Comparison of ENCODE assay signal across 8 cellular contexts in genomic region chr18:12948055-12948804, GRCh38. TPM values are rescaled to one million over a fixed set of nuclear protein-coding genes. Genes with fewer than 3 reads are reported as not detected.
DNase-seq lines count a peak whose midpoint lies in the region; ATAC-seq and TF ChIP-seq lines count a peak whose summit lies in the region.

No MANE protein-coding gene starts in this region.

- peak overlapping the region; percentile 91 to 99 (median 98) for H3K27ac Mint-ChIP-seq in CD4-positive, CD25-positive, alpha-beta regulatory T cell
- H3K27ac Mint-ChIP-seq in activated CD4-positive, alpha-beta memory T cell treated with anti-CD3 and anti-CD28 coated beads, Interleukin-2, amount 10 ng/mL, durations not matched to agents 7 days and 5 days: peak overlapping the region; percentile 98

- peaks cover 7% of the 10 kb centered on the region for H3K27me3 Mint-ChIP-seq in CD4-positive, CD25-positive, alpha-beta regulatory T cell
- no peaks in the 10 kb centered on the region for H3K27me3 Mint-ChIP-seq in activated CD4-positive, alpha-beta memory T cell treated with anti-CD3 and anti-CD28 coated beads, Interleukin-2, amount 10 ng/mL, durations not matched to agents 7 days and 5 days

- peaks cover 4% of the 10 kb centered on the region for H3K36me3 Mint-ChIP-seq in CD4-positive, CD25-positive, alpha-beta regulatory T cell
- H3K36me3 Mint-ChIP-seq in activated CD4-positive, alpha-beta memory T cell treated with anti-CD3 and anti-CD28 coated beads, Interleukin-2, amount 10 ng/mL, durations not matched to agents 7 days and 5 days (ENCODE audit: low read depth): peaks cover 26% of the 10 kb centered on the region

- peak overlapping the region; percentile 61 for H3K4me3 ChIP-seq in CD4-positive, CD25-positive, alpha-beta regulatory T cell (ENCODE audit: low read depth, low read length)
- H3K4me3 ChIP-seq in duodenal mucosa (ENCODE audit: low read depth in 1 of 2, low read length in 2 of 2) (peak overlapping the region; percentile 77 to 86), lower lobe of right lung (peak overlapping the region; percentile 67)

- peak overlapping the region; percentile 93 to 98 (median 96) for H3K4me3 Mint-ChIP-seq in CD4-positive, CD25-positive, alpha-beta regulatory T cell
- peak overlapping the region; percentile 96 for H3K4me3 Mint-ChIP-seq in activated CD4-positive, alpha-beta memory T cell treated with anti-CD3 and anti-CD28 coated beads, Interleukin-2, amount 10 ng/mL, durations not matched to agents 7 days and 5 days

- H3K9me3 Mint-ChIP-seq in CD4-positive, CD25-positive, alpha-beta regulatory T cell: no peaks in the 10 kb centered on the region
- H3K9me3 Mint-ChIP-seq in activated CD4-positive, alpha-beta memory T cell treated with anti-CD3 and anti-CD28 coated beads, Interleukin-2, amount 10 ng/mL, durations not matched to agents 7 days and 5 days: no peaks in the 10 kb centered on the region

- no peaks in the 10 kb centered on the region for H3K36me3 ChIP-seq in CD4-positive, CD25-positive, alpha-beta regulatory T cell (ENCODE audit: control insufficient read depth, insufficient read depth, low read length)
- H3K36me3 ChIP-seq in duodenal mucosa (ENCODE audit: control insufficient read depth in 1 of 2, insufficient read depth in 2 of 2, low read length in 2 of 2) (peaks cover 0 to 4% of the 10 kb centered on the region in 2 donors), lower lobe of right lung (no peaks in the 10 kb centered on the region)

- H3K9me3 ChIP-seq in CD4-positive, CD25-positive, alpha-beta regulatory T cell (ENCODE audit: control insufficient read depth in 2 of 2, low read length in 2 of 2): no peaks in the 10 kb centered on the region
- H3K9me3 ChIP-seq in duodenal mucosa (ENCODE audit: control insufficient read depth in 1 of 2, low read length in 2 of 2) (no peaks in the 10 kb centered on the region), lower lobe of right lung (no peaks in the 10 kb centered on the region)

- no peaks in the 10 kb centered on the region for H3K27me3 ChIP-seq in CD4-positive, CD25-positive, alpha-beta regulatory T cell (ENCODE audit: control insufficient read depth, insufficient read depth, low read length)
- H3K27me3 ChIP-seq in duodenal mucosa (ENCODE audit: control insufficient read depth in 1 of 2, insufficient read depth in 2 of 2, low read length in 2 of 2): no peaks in the 10 kb centered on the region
- H3K27me3 ChIP-seq in lower lobe of right lung (ENCODE audit: low read depth): no peaks in the 10 kb centered on the region

- peaks cover 9 to 52% (median 26%) of the 10 kb centered on the region in 4 donors for H3K4me1 Mint-ChIP-seq in CD4-positive, CD25-positive, alpha-beta regulatory T cell
- H3K4me1 Mint-ChIP-seq in activated CD4-positive, alpha-beta memory T cell treated with anti-CD3 and anti-CD28 coated beads, Interleukin-2, amount 10 ng/mL, durations not matched to agents 7 days and 5 days: peaks cover 45% of the 10 kb centered on the region

- peak overlapping the region; percentile 96 for H3K27ac ChIP-seq in CD4-positive, CD25-positive, alpha-beta regulatory T cell (ENCODE audit: insufficient read depth, low read length, poor library complexity, severe bottlenecking)
- peak overlapping the region; percentile 99 for H3K27ac ChIP-seq in duodenal mucosa (ENCODE audit: low read depth, low read length)
- peak overlapping the region; percentile 95 for H3K27ac ChIP-seq in lower lobe of right lung

- peak overlapping the region; percentile 75 to 77 for H3K9ac ChIP-seq in duodenal mucosa (ENCODE audit: low read depth in 1 of 2, low read length in 2 of 2)

- POLR2A ChIA-PET in activated CD4-positive, alpha-beta memory T cell treated with anti-CD3 and anti-CD28 coated beads, Interleukin-2, amount 10 ng/mL, durations not matched to agents 7 days and 5 days (lab: Charles Lee): interaction anchor here (0.6 to 6.0 kb wide), 20 partner anchors 9 to 571 kb away, joined by 3 to 68 read pairs (median 4); partner anchors contain the start of genes AFG3L2, CEP192, CEP76 and PSMG2

- peak; percentile 97 to 99 (median 99) for DNase-seq in CD4-positive, CD25-positive, alpha-beta regulatory T cell
- peak; percentile 93 for DNase-seq in NCI-H82 (lab: John Stamatoyannopoulos, UW)
- DNase-seq in activated CD4-positive, alpha-beta memory T cell treated with anti-CD3 and anti-CD28 coated beads, Interleukin-2, amount 10 ng/mL, durations not matched to agents 7 days and 5 days: peak; percentile 98
- peak; percentile 98 for DNase-seq in lower lobe of right lung
- peak; percentile 97 to 98 for DNase-seq in stimulated activated CD4-positive, alpha-beta T cell treated with anti-CD3 and anti-CD28 coated beads, Interleukin-4, amount 100 ng/mL, for 48 hours (ENCODE audit: low read depth in 2 of 2)

- CTCF ChIA-PET in activated CD4-positive, alpha-beta memory T cell treated with anti-CD3 and anti-CD28 coated beads, Interleukin-2, amount 10 ng/mL, durations not matched to agents 7 days and 5 days (lab: Charles Lee): interaction anchor here (0.7 to 1.2 kb wide), 5 partner anchors 43 to 571 kb away, joined by 3 to 7 read pairs (median 3); partner anchors contain the start of genes AFG3L2, CEP192 and CEP76

- TF ChIP-seq CTCF in lower lobe of right lung (IDR thresholded peaks at IDR 0.05): no peak

- ATAC-seq in CD4-positive, CD25-positive, alpha-beta regulatory T cell (ENCODE audit: low read depth in 2 of 2): peak; percentile 80 to 82
- ATAC-seq in GM19395 (IDR thresholded peaks at IDR 0.05; ENCODE audit: unreplicated experiment) (peak; percentile 79), HG03521 (IDR thresholded peaks at IDR 0.05; ENCODE audit: unreplicated experiment) (peak; percentile 70), lower lobe of right lung (peak; percentile 92 to 94)

- peaks cover 17% of the 10 kb centered on the region for H3K4me1 ChIP-seq in CD4-positive, CD25-positive, alpha-beta regulatory T cell (ENCODE audit: control insufficient read depth, insufficient read depth, low read length, poor library complexity, severe bottlenecking)
- peaks cover 5 to 11% of the 10 kb centered on the region in 2 donors for H3K4me1 ChIP-seq in duodenal mucosa (ENCODE audit: control insufficient read depth in 1 of 2, insufficient read depth in 2 of 2, low read length in 2 of 2)
- H3K4me1 ChIP-seq in lower lobe of right lung: peaks cover 39% of the 10 kb centered on the region

- intact Hi-C loops in lower lobe of right lung (cut with DNase I): no loop called here

RNA-seq across cellular contexts. Expression of gene SEH1L, which starts 0.4 kb away (rescaled TPM):
- total RNA-seq in CD4-positive, CD25-positive, alpha-beta regulatory T cell: 22.0 TPM
- polyA plus RNA-seq in CD4-positive, CD25-positive, alpha-beta regulatory T cell: 10 to 100 TPM; 24.2 to 33.1 (median 26.5) TPM
- total RNA-seq in activated CD4-positive, alpha-beta memory T cell treated with anti-CD3 and anti-CD28 coated beads, Interleukin-2, amount 10 ng/mL, durations not matched to agents 7 days and 5 days: 10 to 100 TPM; 36.3 to 41.6 TPM
- total RNA-seq in lower lobe of right lung: 34.8 TPM

RNA-seq across cellular contexts. Expression of gene CEP192, which starts 42.9 kb away (rescaled TPM):
- 38.6 TPM for total RNA-seq in CD4-positive, CD25-positive, alpha-beta regulatory T cell
- 1 to 10 TPM; 5.3 to 7.9 (median 6.8) TPM for polyA plus RNA-seq in CD4-positive, CD25-positive, alpha-beta regulatory T cell
- total RNA-seq in activated CD4-positive, alpha-beta memory T cell treated with anti-CD3 and anti-CD28 coated beads, Interleukin-2, amount 10 ng/mL, durations not matched to agents 7 days and 5 days: 10 to 100 TPM; 42.6 to 46.1 TPM
- 29.1 TPM for total RNA-seq in lower lobe of right lung

Comparison
In these comparisons a context has a peak if more than half of its experiments do, and no peak if none do; other contexts are left out.
1. Peak in every context shown above with its lines: DNase-seq, ATAC-seq, H3K4me3 ChIP-seq and H3K27ac ChIP-seq.